In genomic region chr5:141785135-141785534, GRCh38 we compare ENCODE assay signal across 21 cellular contexts.
"Had no signal": no experiment of that assay in that cellular context is flagged by ENCODE, and none has a peak within 500 bp of the region (broad histone marks: within the 10 kb centered on the region; RNA-seq: fewer than 3 reads in every experiment).

No MANE protein-coding gene starts in this region.

- DNase-seq: activated CD4-positive, alpha-beta T cell treated with anti-CD3 and anti-CD28 coated beads, Interleukin-2, amount 50 U/mL, for 1 hour; activated CD4-positive, CD25-positive, alpha-beta regulatory T cell treated with anti-CD3 and anti-CD28 coated beads, Interleukin-2, amount 50 U/mL, for 72 hours; activated CD8-positive, alpha-beta memory T cell treated with anti-CD3 and anti-CD28 coated beads, Interleukin-2, amount 50 U/mL, for 4 hours; activated effector memory CD4-positive, alpha-beta T cell treated with anti-CD3 and anti-CD28 coated beads, Interleukin-2, amount 50 U/mL, for 16 hours; activated naive CD4-positive, alpha-beta T cell treated with anti-CD3 and anti-CD28 coated beads, Interleukin-2, amount 50 U/mL, for 16 hours; activated T-cell treated with anti-CD3 and anti-CD28 coated beads, Interleukin-2, amount 50 U/mL, for 48 hours; effector memory CD4-positive, alpha-beta T cell; heart right ventricle; left cardiac atrium; ovary; psoas muscle; right cardiac atrium; stimulated activated CD4-positive, alpha-beta T cell treated with anti-CD3 and anti-CD28 coated beads, Interleukin-15, amount 100 ng/mL, for 24 hours; stimulated activated CD4-positive, alpha-beta T cell treated with anti-CD3 and anti-CD28 coated beads, Interleukin-2, amount 100 ng/mL, for 48 hours; stimulated activated naive CD8-positive, alpha-beta T cell treated with anti-CD3 and anti-CD28 coated beads, Interleukin-15, amount 100 ng/mL, for 72 hours had no signal

- H3K27me3 ChIP-seq: ascending aorta, ovary had no signal

- H3K36me3 ChIP-seq: ascending aorta, esophagus muscularis mucosa, heart right ventricle, ovary had no signal

- H3K36me3 Mint-ChIP-seq: mesothelial cell of epicardium had no signal

- H3K27ac Mint-ChIP-seq: dendritic cell treated with granulocyte-macrophage colony-stimulating factor and Interleukin-4, amounts not matched to agents 40 ng/mL and 50 ng/mL, for 4 days; mesothelial cell of epicardium; stimulated activated naive CD8-positive, alpha-beta T cell treated with anti-CD3 and anti-CD28 coated beads, Interleukin-15, amount 100 ng/mL, for 72 hours; T-helper 1 cell treated with Interleukin-12 subunit alpha and Interleukin-12 subunit beta and Interleukin-4 antibody, amounts not matched to agents 30 μg/mL and 1 μg/mL, for 36 hours had no signal

- H3K4me3 ChIP-seq: ascending aorta, esophagus muscularis mucosa, heart right ventricle, ovary, psoas muscle had no signal

- H3K27ac ChIP-seq: ascending aorta, esophagus muscularis mucosa, heart right ventricle, ovary, psoas muscle had no signal

- ATAC-seq: heart right ventricle; left cardiac atrium; psoas muscle; right cardiac atrium; stimulated activated naive CD8-positive, alpha-beta T cell treated with anti-CD3 and anti-CD28 coated beads, Interleukin-15, amount 100 ng/mL, for 72 hours had no signal

- H3K4me3 Mint-ChIP-seq: dendritic cell treated with granulocyte-macrophage colony-stimulating factor and Interleukin-4, amounts not matched to agents 40 ng/mL and 50 ng/mL, for 4 days; mesothelial cell of epicardium; neural crest cell; stimulated activated naive CD8-positive, alpha-beta T cell treated with anti-CD3 and anti-CD28 coated beads, Interleukin-15, amount 100 ng/mL, for 72 hours; T-helper 1 cell treated with Interleukin-12 subunit alpha and Interleukin-12 subunit beta and Interleukin-4 antibody, amounts not matched to agents 30 μg/mL and 1 μg/mL, for 36 hours had no signal

- H3K4me1 Mint-ChIP-seq: stimulated activated naive CD8-positive, alpha-beta T cell treated with anti-CD3 and anti-CD28 coated beads, Interleukin-15, amount 100 ng/mL, for 72 hours had no signal

- H3K9me3 ChIP-seq: ascending aorta, esophagus muscularis mucosa, heart right ventricle, ovary, psoas muscle had no signal

- H3K4me1 ChIP-seq: ascending aorta, psoas muscle had no signal

- H3K9me3 Mint-ChIP-seq: dendritic cell treated with granulocyte-macrophage colony-stimulating factor and Interleukin-4, amounts not matched to agents 40 ng/mL and 50 ng/mL, for 4 days; mesothelial cell of epicardium; neural crest cell; stimulated activated naive CD8-positive, alpha-beta T cell treated with anti-CD3 and anti-CD28 coated beads, Interleukin-15, amount 100 ng/mL, for 72 hours; T-helper 1 cell treated with Interleukin-12 subunit alpha and Interleukin-12 subunit beta and Interleukin-4 antibody, amounts not matched to agents 30 μg/mL and 1 μg/mL, for 36 hours had no signal
